ENCODE assay signal across 24 cellular contexts in genomic region chr4:139959398-139959797, GRCh38.
"Had no signal": no experiment of that assay in that cellular context is flagged by ENCODE, and none has a peak within 500 bp of the region (broad histone marks: within the 10 kb centered on the region; RNA-seq: fewer than 3 reads in every experiment).

No MANE protein-coding gene starts in this region.

- H3K4me3 Mint-ChIP-seq: activated CD4-positive, alpha-beta memory T cell treated with anti-CD3 and anti-CD28 coated beads, Interleukin-2, amount 10 ng/mL, durations not matched to agents 7 days and 5 days; activated CD4-positive, alpha-beta T cell treated with anti-CD3 and anti-CD28 coated beads, Interleukin-2, amount 10 ng/mL, durations not matched to agents 7 days and 5 days; activated naive CD4-positive, alpha-beta T cell treated with anti-CD3 and anti-CD28 coated beads for 36 hours; activated naive CD4-positive, alpha-beta T cell treated with anti-CD3 and anti-CD28 coated beads, Interleukin-2, amount 50 U/mL, for 24 hours; activated naive CD8-positive, alpha-beta T cell treated with anti-CD3 and anti-CD28 coated beads for 36 hours; activated naive CD8-positive, alpha-beta T cell treated with anti-CD3 and anti-CD28 coated beads, Interleukin-2, amount 50 U/mL, for 24 hours; activated T-cell treated with anti-CD3 and anti-CD28 coated beads, Interleukin-2, amount 50 U/mL, for 4 hours; activated T-helper 1 cell treated with anti-CD3 and anti-CD28 coated beads, Interleukin-12 subunit alpha, Interleukin-12 subunit beta, Interleukin-2, Interleukin-4 antibody, amounts not matched to agents 30 ng/mL and 10 ng/mL and 1 ng/mL, durations not matched to agents 14 hours and 24 hours and 36 hours; effector memory CD8-positive, alpha-beta T cell; WTC11 had no signal

- H3K27me3 Mint-ChIP-seq: activated naive CD4-positive, alpha-beta T cell treated with anti-CD3 and anti-CD28 coated beads, Interleukin-2, amount 50 U/mL, for 24 hours had no signal

- DNase-seq: activated CD4-positive, alpha-beta memory T cell treated with anti-CD3 and anti-CD28 coated beads, Interleukin-2, amount 10 ng/mL, durations not matched to agents 7 days and 5 days; activated CD4-positive, alpha-beta T cell treated with anti-CD3 and anti-CD28 coated beads for 1 hour; activated CD4-positive, alpha-beta T cell treated with anti-CD3 and anti-CD28 coated beads for 4 hours; activated CD4-positive, alpha-beta T cell treated with anti-CD3 and anti-CD28 coated beads, Interleukin-2, amount 10 ng/mL, durations not matched to agents 7 days and 5 days; activated CD4-positive, alpha-beta T cell treated with anti-CD3 and anti-CD28 coated beads, Interleukin-2, amount 50 U/mL, for 4 hours; activated CD8-positive, alpha-beta memory T cell treated with anti-CD3 and anti-CD28 coated beads, Interleukin-2, amount 50 U/mL, for 48 hours; activated effector memory CD4-positive, alpha-beta T cell treated with anti-CD3 and anti-CD28 coated beads, Interleukin-2, amount 50 U/mL, for 16 hours; activated naive CD4-positive, alpha-beta T cell treated with anti-CD3 and anti-CD28 coated beads for 36 hours; activated naive CD8-positive, alpha-beta T cell treated with anti-CD3 and anti-CD28 coated beads for 36 hours; activated naive CD8-positive, alpha-beta T cell treated with anti-CD3 and anti-CD28 coated beads, Interleukin-2, amount 50 U/mL, for 24 hours; activated T-cell treated with anti-CD3 and anti-CD28 coated beads for 4 hours; activated T-cell treated with anti-CD3 and anti-CD28 coated beads, Interleukin-2, amount 50 U/mL, for 4 hours; adrenal gland; aorta; body of pancreas; cortex of kidney; effector CD4-positive, alpha-beta T cell; effector memory CD8-positive, alpha-beta T cell; erythroblast; T-helper 2 cell had no signal

- H3K27ac Mint-ChIP-seq: activated CD4-positive, alpha-beta memory T cell treated with anti-CD3 and anti-CD28 coated beads, Interleukin-2, amount 10 ng/mL, durations not matched to agents 7 days and 5 days; activated CD4-positive, alpha-beta T cell treated with anti-CD3 and anti-CD28 coated beads, Interleukin-2, amount 10 ng/mL, durations not matched to agents 7 days and 5 days; activated naive CD4-positive, alpha-beta T cell treated with anti-CD3 and anti-CD28 coated beads for 36 hours; activated naive CD4-positive, alpha-beta T cell treated with anti-CD3 and anti-CD28 coated beads, Interleukin-2, amount 50 U/mL, for 24 hours; activated naive CD8-positive, alpha-beta T cell treated with anti-CD3 and anti-CD28 coated beads for 36 hours; activated naive CD8-positive, alpha-beta T cell treated with anti-CD3 and anti-CD28 coated beads, Interleukin-2, amount 50 U/mL, for 24 hours; activated T-helper 1 cell treated with anti-CD3 and anti-CD28 coated beads, Interleukin-12 subunit alpha, Interleukin-12 subunit beta, Interleukin-2, Interleukin-4 antibody, amounts not matched to agents 30 ng/mL and 10 ng/mL and 1 ng/mL, durations not matched to agents 14 hours and 24 hours and 36 hours; activated T-helper 2 cell treated with anti-CD3 and anti-CD28 coated beads, Interferon-gamma antibody, Interleukin-2, Interleukin-4, amounts not matched to agents 10 μg/mL and 5 μg/mL and 100 μg/mL, durations not matched to agents 14 hours and 24 hours and 36 hours; effector memory CD8-positive, alpha-beta T cell; WTC11 had no signal

- ATAC-seq: activated naive CD8-positive, alpha-beta T cell treated with anti-CD3 and anti-CD28 coated beads, Interleukin-2, amount 50 U/mL, for 24 hours; activated T-cell treated with anti-CD3 and anti-CD28 coated beads, Interleukin-2, amount 50 U/mL, for 4 hours; body of pancreas; effector memory CD8-positive, alpha-beta T cell; WTC11 had no signal

- H3K36me3 Mint-ChIP-seq: activated naive CD4-positive, alpha-beta T cell treated with anti-CD3 and anti-CD28 coated beads, Interleukin-2, amount 50 U/mL, for 24 hours; activated naive CD8-positive, alpha-beta T cell treated with anti-CD3 and anti-CD28 coated beads for 36 hours; WTC11 had no signal

- H3K9me3 Mint-ChIP-seq: activated CD4-positive, alpha-beta memory T cell treated with anti-CD3 and anti-CD28 coated beads, Interleukin-2, amount 10 ng/mL, durations not matched to agents 7 days and 5 days; activated naive CD4-positive, alpha-beta T cell treated with anti-CD3 and anti-CD28 coated beads for 36 hours; activated naive CD4-positive, alpha-beta T cell treated with anti-CD3 and anti-CD28 coated beads, Interleukin-2, amount 50 U/mL, for 24 hours; activated naive CD8-positive, alpha-beta T cell treated with anti-CD3 and anti-CD28 coated beads for 36 hours; activated naive CD8-positive, alpha-beta T cell treated with anti-CD3 and anti-CD28 coated beads, Interleukin-2, amount 50 U/mL, for 24 hours; activated T-cell treated with anti-CD3 and anti-CD28 coated beads, Interleukin-2, amount 50 U/mL, for 4 hours; activated T-helper 1 cell treated with anti-CD3 and anti-CD28 coated beads, Interleukin-12 subunit alpha, Interleukin-12 subunit beta, Interleukin-2, Interleukin-4 antibody, amounts not matched to agents 30 ng/mL and 10 ng/mL and 1 ng/mL, durations not matched to agents 14 hours and 24 hours and 36 hours; activated T-helper 2 cell treated with anti-CD3 and anti-CD28 coated beads, Interferon-gamma antibody, Interleukin-2, Interleukin-4, amounts not matched to agents 10 μg/mL and 5 μg/mL and 100 μg/mL, durations not matched to agents 14 hours and 24 hours and 36 hours; effector memory CD8-positive, alpha-beta T cell; WTC11 had no signal

- H3K4me1 Mint-ChIP-seq: activated CD4-positive, alpha-beta memory T cell treated with anti-CD3 and anti-CD28 coated beads, Interleukin-2, amount 10 ng/mL, durations not matched to agents 7 days and 5 days; activated naive CD4-positive, alpha-beta T cell treated with anti-CD3 and anti-CD28 coated beads, Interleukin-2, amount 50 U/mL, for 24 hours; activated naive CD8-positive, alpha-beta T cell treated with anti-CD3 and anti-CD28 coated beads for 36 hours; activated naive CD8-positive, alpha-beta T cell treated with anti-CD3 and anti-CD28 coated beads, Interleukin-2, amount 50 U/mL, for 24 hours had no signal
